24 cellular contexts compared by ENCODE assay signal in genomic region chr1:10128081-10128765, GRCh38.
A peak's percentile ranks its signal among the peaks of the same experiment; 100 is the strongest.
DNase-seq lines count a peak whose midpoint lies in the region; TF ChIP-seq lines count a peak whose summit lies in the region.
"Had no signal": no experiment of that assay in that cellular context is flagged by ENCODE, and none has a peak within 500 bp of the region (broad histone marks: within the 10 kb centered on the region; RNA-seq: fewer than 3 reads in every experiment).

No MANE protein-coding gene starts in this region.

- DNase-seq in C1 segment of cervical spinal cord (lab: John Stamatoyannopoulos, UW) (peak in 10 of 14 donors; percentile 17 to 71 (median 52)), sigmoid colon (no peak), KBM-7 (no peak), GM13977 (ENCODE audit: low spot score) (no peak), AML-193 (lab: John Stamatoyannopoulos, UW) (no peak), 8988T (no peak)
- DNase-seq: activated CD4-positive, alpha-beta T cell treated with anti-CD3 and anti-CD28 coated beads, Interleukin-2, amount 50 U/mL, for 48 hours; activated effector memory CD4-positive, alpha-beta T cell treated with Interleukin-2 at 50 U/mL for 16 hours; activated naive CD8-positive, alpha-beta T cell treated with anti-CD3 and anti-CD28 coated beads for 36 hours; BE2C; DMS153; GOT3; heart right ventricle; left cardiac atrium; NCI-H1105; NCI-H748 treated with DMSO at 0.1 percent for 48 hours; stimulated activated CD4-positive, alpha-beta T cell treated with anti-CD3 and anti-CD28 coated beads, Interleukin-15, amount 100 ng/mL, for 24 hours; stimulated activated naive B cell treated with anti-CD40 and anti-IgM and Interleukin-4, amounts not matched to agents 10 μg/mL and 1 μg/mL and 100 μg/mL, for 72 hours; T-helper 1 cell; thyroid gland had no signal

- peak overlapping the region; percentile 95 for H3K27ac ChIP-seq in cingulate gyrus (ENCODE audit: low read depth, low read length)
- peak overlapping the region; percentile 92 for H3K27ac ChIP-seq in layer of hippocampus (ENCODE audit: low read depth, low read length)
- H3K27ac ChIP-seq in sigmoid colon, result peak overlapping the region; percentile 3 to 53 (median 50)
- H3K27ac ChIP-seq: A549, heart right ventricle, neural progenitor cell, thyroid gland had no signal

- H3K4me1 ChIP-seq in sigmoid colon, result peaks cover 0 to 30% (median 12%) of the 10 kb centered on the region in 4 donors
- H3K4me1 ChIP-seq: A549, BE2C, heart right ventricle, neural progenitor cell, thyroid gland had no signal

- H3K36me3 ChIP-seq in sigmoid colon, result peaks cover 26 to 63% (median 31%) of the 10 kb centered on the region in 4 donors
- H3K36me3 ChIP-seq: BE2C had no signal

- no peak for TF ChIP-seq POLR2A in sigmoid colon (IDR thresholded peaks at IDR 0.05)

- TF ChIP-seq EP300 in sigmoid colon (IDR thresholded peaks at IDR 0.05), result no peak

- intact Hi-C loops in sigmoid colon (cut with DNase I), result no loop called here

- no peak overlapping the region for H3K4me3 ChIP-seq in sigmoid colon
- H3K4me3 ChIP-seq: A549, heart right ventricle, neural progenitor cell, thyroid gland had no signal

- WGBS in sigmoid colon, 2 donors, result 89 to 91% methylated on average over 9 of the region's 9 CpGs

- H3K9me3 ChIP-seq in sigmoid colon, result no peaks in the 10 kb centered on the region
- H3K9me3 ChIP-seq: A549, BE2C, heart right ventricle, thyroid gland had no signal

- in situ Hi-C loops in KBM-7 (cut with MboI; ENCODE audit: low pct_unique_long_range_greater_than_20kb, low sequenced_read_pairs), result no loop called here
- in situ Hi-C loops in GM13977 (cut with MboI; ENCODE audit: low pct_unique_long_range_greater_than_20kb, low sequenced_read_pairs, unreplicated experiment), result no loop called here

- H3K27me3 ChIP-seq in layer of hippocampus (ENCODE audit: control insufficient read depth, insufficient read depth, low read length) (no peaks in the 10 kb centered on the region), sigmoid colon (no peaks in the 10 kb centered on the region)
- H3K27me3 ChIP-seq: BE2C, heart right ventricle, neural progenitor cell, thyroid gland had no signal

- TF ChIP-seq CTCF in sigmoid colon (IDR thresholded peaks at IDR 0.05), result no peak
- no peak for TF ChIP-seq CTCF in GM13977 (IDR thresholded peaks at IDR 0.05; ENCODE audit: extremely low read depth, insufficient read depth, missing control alignments)

Comparison
In these comparisons a context has a peak if more than half of its experiments do, and no peak if none do; other contexts are left out.
1. DNase-seq: peak in C1 segment of cervical spinal cord (10 of 14); none in sigmoid colon (single experiment), KBM-7 (single experiment), GM13977 (single experiment), AML-193 (0 of 2) and 8988T (single experiment).
2. Peak in every context shown above with its lines, with median percentiles within 50 percentile points of each other: H3K27ac ChIP-seq.